16 cellular contexts compared by ENCODE assay signal in genomic region chr19:5943623-5944022, GRCh38. TPM values are rescaled to one million over a fixed set of nuclear protein-coding genes. Genes with fewer than 3 reads are reported as not detected.
DNase-seq lines count a peak whose midpoint lies in the region; ATAC-seq, FAIRE-seq and TF ChIP-seq lines count a peak whose summit lies in the region.
"Had no signal": no experiment of that assay in that cellular context is flagged by ENCODE, and none has a peak within 500 bp of the region (broad histone marks: within the 10 kb centered on the region; RNA-seq: fewer than 3 reads in every experiment).

No MANE protein-coding gene starts in this region.

- intact Hi-C loops in kidney (cut with DNase I), result no loop called here

- H3K4me1 ChIP-seq in astrocyte (ENCODE audit: insufficient read depth, low read length) (peaks cover 11% of the 10 kb centered on the region), gastroesophageal sphincter (peaks cover 0 to 83% (median 46%) of the 10 kb centered on the region in 3 donors), kidney (ENCODE audit: control insufficient read depth in 1 of 2, insufficient read depth in 1 of 2, low read depth in 1 of 2, low read length in 2 of 2) (peaks cover 0 to 3% of the 10 kb centered on the region in 2 donors)
- H3K4me1 ChIP-seq: A549, colonic mucosa had no signal

- H3K27me3 ChIP-seq in astrocyte (ENCODE audit: insufficient read depth, low read length), result no peaks in the 10 kb centered on the region
- no peaks in the 10 kb centered on the region for H3K27me3 ChIP-seq in gastroesophageal sphincter
- H3K27me3 ChIP-seq: colonic mucosa had no signal

- H3K36me3 ChIP-seq in astrocyte (ENCODE audit: insufficient read depth, low read length) (peaks cover 13% of the 10 kb centered on the region), gastroesophageal sphincter (peaks cover 0 to 32% of the 10 kb centered on the region in 2 donors), kidney (ENCODE audit: control insufficient read depth in 1 of 2, insufficient read depth in 2 of 2, low read length in 2 of 2) (peaks cover 10 to 13% of the 10 kb centered on the region in 2 donors)
- H3K36me3 ChIP-seq: colonic mucosa had no signal

- H3K9me3 ChIP-seq in astrocyte (ENCODE audit: insufficient read depth, low read depth, low read length) (no peaks in the 10 kb centered on the region), gastroesophageal sphincter (no peaks in the 10 kb centered on the region), kidney (ENCODE audit: control insufficient read depth in 1 of 2, low read length in 2 of 2) (no peaks in the 10 kb centered on the region)
- H3K9me3 ChIP-seq: A549, colonic mucosa had no signal

- FAIRE-seq in astrocyte (lab: Jason Lieb, UNC), result no peak
- FAIRE-seq in kidney (lab: Jason Lieb, UNC), result no peak
- FAIRE-seq: A549, urothelium cell line had no signal

- no peak for DNase-seq in activated T-cell treated with anti-CD3 and anti-CD28 coated beads, Interleukin-2, amount 50 U/mL, for 24 hours
- no peak for DNase-seq in activated T-cell treated with anti-CD3 and anti-CD28 coated beads, Interleukin-2, amount 50 U/mL, for 1 hour
- peak; percentile 43 for DNase-seq in astrocyte (ENCODE audit: low read depth)
- no peak for DNase-seq in HT-29 (ENCODE audit: low spot score)
- DNase-seq in kidney, result no peak
- DNase-seq in HUDEP-2 (lab: John Stamatoyannopoulos, UW; ENCODE audit: unreplicated experiment in 76 of 76), result no peak
- DNase-seq: activated naive CD4-positive, alpha-beta T cell; colonic mucosa; NCI-H2227 treated with DMSO at 0.1 percent for 48 hours; stimulated activated CD4-positive, alpha-beta T cell treated with anti-CD3 and anti-CD28 coated beads, Interleukin-15, amount 100 ng/mL, for 24 hours; T-helper 1 cell had no signal

- WGBS in gastroesophageal sphincter (ENCODE audit: low coverage in 1 of 2), 2 donors, result 29 to 61% methylated on average over 4 to 6 of the region's 10 CpGs

- peaks cover 83% of the 10 kb centered on the region for H4K20me1 ChIP-seq in astrocyte (ENCODE audit: insufficient read depth, low read length)

- no peaks in the 10 kb centered on the region for H3K9me3 Mint-ChIP-seq in activated T-cell treated with anti-CD3 and anti-CD28 coated beads, Interleukin-2, amount 50 U/mL, for 24 hours
- H3K9me3 Mint-ChIP-seq in astrocyte (ENCODE audit: unreplicated experiment), result no peaks in the 10 kb centered on the region
- H3K9me3 Mint-ChIP-seq in stimulated activated naive CD8-positive, alpha-beta T cell treated with anti-CD3 and anti-CD28 coated beads, Interleukin-15, Interleukin-2, amounts not matched to agents 100 ng/mL and 50 ng/mL, for 24 hours, result no peaks in the 10 kb centered on the region

- H3K4me3 Mint-ChIP-seq in activated T-cell treated with anti-CD3 and anti-CD28 coated beads, Interleukin-2, amount 50 U/mL, for 24 hours, result no peak overlapping the region
- H3K4me3 Mint-ChIP-seq in astrocyte (ENCODE audit: unreplicated experiment), result no peak overlapping the region
- H3K4me3 Mint-ChIP-seq in stimulated activated naive CD8-positive, alpha-beta T cell treated with anti-CD3 and anti-CD28 coated beads, Interleukin-15, Interleukin-2, amounts not matched to agents 100 ng/mL and 50 ng/mL, for 24 hours, result no peak overlapping the region

- H3K27ac ChIP-seq in astrocyte (ENCODE audit: low read depth, low read length) (no peak overlapping the region), gastroesophageal sphincter (peak overlapping the region in 3 of 4 donors; percentile 66 to 79 (median 67)), kidney (ENCODE audit: low read depth in 2 of 2, low read length in 2 of 2) (no peak overlapping the region)
- H3K27ac ChIP-seq: A549 had no signal

- TF ChIP-seq CTCF in astrocyte (IDR thresholded peaks at IDR 0.05; ENCODE audit: insufficient read depth, low read depth, low read length) (no peak), gastroesophageal sphincter (IDR thresholded peaks at IDR 0.05) (no peak), kidney (IDR thresholded peaks at IDR 0.05; ENCODE audit: borderline replicate concordance, extremely low read depth, insufficient read depth) (no peak)

- H3K27ac Mint-ChIP-seq in activated T-cell treated with anti-CD3 and anti-CD28 coated beads, Interleukin-2, amount 50 U/mL, for 24 hours, result peak overlapping the region; percentile 73
- H3K27ac Mint-ChIP-seq in astrocyte (ENCODE audit: unreplicated experiment), result no peak overlapping the region
- H3K27ac Mint-ChIP-seq in stimulated activated naive CD8-positive, alpha-beta T cell treated with anti-CD3 and anti-CD28 coated beads, Interleukin-15, Interleukin-2, amounts not matched to agents 100 ng/mL and 50 ng/mL, for 24 hours, result peak overlapping the region; percentile 77

- H3K4me1 Mint-ChIP-seq in activated T-cell treated with anti-CD3 and anti-CD28 coated beads, Interleukin-2, amount 50 U/mL, for 24 hours (ENCODE audit: low read depth), result peaks cover 46% of the 10 kb centered on the region
- H3K4me1 Mint-ChIP-seq in astrocyte (ENCODE audit: low read depth, unreplicated experiment), result peaks cover 14% of the 10 kb centered on the region
- peaks cover 48% of the 10 kb centered on the region for H3K4me1 Mint-ChIP-seq in stimulated activated naive CD8-positive, alpha-beta T cell treated with anti-CD3 and anti-CD28 coated beads, Interleukin-15, Interleukin-2, amounts not matched to agents 100 ng/mL and 50 ng/mL, for 24 hours (ENCODE audit: low read depth)

- no peak overlapping the region for H2AFZ ChIP-seq in astrocyte (ENCODE audit: low read depth, low read length)

- no peaks in the 10 kb centered on the region for H3K27me3 Mint-ChIP-seq in activated T-cell treated with anti-CD3 and anti-CD28 coated beads, Interleukin-2, amount 50 U/mL, for 24 hours
- no peaks in the 10 kb centered on the region for H3K27me3 Mint-ChIP-seq in astrocyte (ENCODE audit: low read depth, unreplicated experiment)
- H3K27me3 Mint-ChIP-seq in stimulated activated naive CD8-positive, alpha-beta T cell treated with anti-CD3 and anti-CD28 coated beads, Interleukin-15, Interleukin-2, amounts not matched to agents 100 ng/mL and 50 ng/mL, for 24 hours, result no peaks in the 10 kb centered on the region

- no peak overlapping the region for H3K4me2 ChIP-seq in astrocyte (ENCODE audit: low read length)
- H3K4me2 ChIP-seq: A549 had no signal

- no peak for TF ChIP-seq EP300 in gastroesophageal sphincter (IDR thresholded peaks at IDR 0.05)

- peak overlapping the region; percentile 3 for H3K9ac ChIP-seq in astrocyte (ENCODE audit: low read length)
- no peak overlapping the region for H3K9ac ChIP-seq in kidney (ENCODE audit: low read length in 2 of 2)

- no peak for TF ChIP-seq POLR2A in gastroesophageal sphincter (IDR thresholded peaks at IDR 0.05)

- H3K4me3 ChIP-seq in astrocyte (ENCODE audit: insufficient read depth, low read depth, low read length) (no peak overlapping the region), gastroesophageal sphincter (no peak overlapping the region), kidney (ENCODE audit: low read length in 2 of 2) (no peak overlapping the region)
- H3K4me3 ChIP-seq: A549, colonic mucosa had no signal

- H3K36me3 Mint-ChIP-seq in activated T-cell treated with anti-CD3 and anti-CD28 coated beads, Interleukin-2, amount 50 U/mL, for 24 hours (ENCODE audit: low read depth), result peaks cover 85% of the 10 kb centered on the region
- peaks cover 23% of the 10 kb centered on the region for H3K36me3 Mint-ChIP-seq in astrocyte (ENCODE audit: low read depth, unreplicated experiment)
- peaks cover 40% of the 10 kb centered on the region for H3K36me3 Mint-ChIP-seq in stimulated activated naive CD8-positive, alpha-beta T cell treated with anti-CD3 and anti-CD28 coated beads, Interleukin-15, Interleukin-2, amounts not matched to agents 100 ng/mL and 50 ng/mL, for 24 hours (ENCODE audit: low read depth)

- peaks cover 67% of the 10 kb centered on the region for H3K79me2 ChIP-seq in astrocyte (ENCODE audit: insufficient read depth, low read length)

- ATAC-seq in gastroesophageal sphincter, result no peak
- ATAC-seq: A549, left lobe of liver had no signal

RNA-seq across cellular contexts. Expression of gene CAPS, which starts 29.6 kb away (rescaled TPM):
- total RNA-seq in astrocyte, result 6.2 and 7.2 TPM in 2 replicates
- 10 to 100 TPM in 3 of 4 donors, 1 to 10 TPM in 1; 10.0 to 19.6 (median 15.2) TPM for total RNA-seq in gastroesophageal sphincter
- 13.9 and 20.1 TPM in 2 replicates for total RNA-seq in HT-29 (2014; rRNA removed; shearing (Covaris generic))
- 82.1 TPM for total RNA-seq in kidney
- polyA plus RNA-seq in kidney (ENCODE audit: insufficient read depth, low read depth, low replicate concordance), result 53.0 TPM

RNA-seq across cellular contexts. Expression of gene RANBP3, which starts 34.3 kb away (rescaled TPM):
- total RNA-seq in astrocyte, result 61.3 and 70.5 TPM in 2 replicates
- 100 to 1,000 TPM in 2 of 4 donors, 10 to 100 TPM in 2; 87.0 to 125 (median 104) TPM for total RNA-seq in gastroesophageal sphincter
- 62.1 and 79.3 TPM in 2 replicates for total RNA-seq in HT-29 (2014; rRNA removed; shearing (Covaris generic))
- total RNA-seq in kidney, result 69.7 TPM
- 33.7 TPM for polyA plus RNA-seq in kidney (ENCODE audit: insufficient read depth, low read depth, low replicate concordance)

RNA-seq across cellular contexts. Expression of gene VMAC, which starts 39.0 kb away (rescaled TPM):
- 3.9 and 4.2 TPM in 2 replicates for total RNA-seq in astrocyte
- 1 to 10 TPM; 5.0 to 9.3 (median 8.0) TPM for total RNA-seq in gastroesophageal sphincter
- total RNA-seq in HT-29 (2014; rRNA removed; shearing (Covaris generic)), result 3.5 and 6.0 TPM in 2 replicates
- total RNA-seq in kidney, result 8.7 TPM
- 2.3 TPM for polyA plus RNA-seq in kidney (ENCODE audit: insufficient read depth, low read depth, low replicate concordance)

RNA-seq across cellular contexts. Expression of gene NDUFA11, which starts 40.0 kb away (rescaled TPM):
- total RNA-seq in astrocyte, result 286 and 305 TPM in 2 replicates
- 100 to 1,000 TPM; 244 to 299 (median 265) TPM for total RNA-seq in gastroesophageal sphincter
- 265 and 313 TPM in 2 replicates for total RNA-seq in HT-29 (2014; rRNA removed; shearing (Covaris generic))
- total RNA-seq in kidney, result 200 TPM
- polyA plus RNA-seq in kidney (ENCODE audit: insufficient read depth, low read depth, low replicate concordance), result 763 TPM

Comparison
In these comparisons a context has a peak if more than half of its experiments do, and no peak if none do; other contexts are left out.
1. H3K27ac ChIP-seq: peak in gastroesophageal sphincter (3 of 4); none in astrocyte (single experiment) and kidney (0 of 2).